In the genomic region with DNA sequence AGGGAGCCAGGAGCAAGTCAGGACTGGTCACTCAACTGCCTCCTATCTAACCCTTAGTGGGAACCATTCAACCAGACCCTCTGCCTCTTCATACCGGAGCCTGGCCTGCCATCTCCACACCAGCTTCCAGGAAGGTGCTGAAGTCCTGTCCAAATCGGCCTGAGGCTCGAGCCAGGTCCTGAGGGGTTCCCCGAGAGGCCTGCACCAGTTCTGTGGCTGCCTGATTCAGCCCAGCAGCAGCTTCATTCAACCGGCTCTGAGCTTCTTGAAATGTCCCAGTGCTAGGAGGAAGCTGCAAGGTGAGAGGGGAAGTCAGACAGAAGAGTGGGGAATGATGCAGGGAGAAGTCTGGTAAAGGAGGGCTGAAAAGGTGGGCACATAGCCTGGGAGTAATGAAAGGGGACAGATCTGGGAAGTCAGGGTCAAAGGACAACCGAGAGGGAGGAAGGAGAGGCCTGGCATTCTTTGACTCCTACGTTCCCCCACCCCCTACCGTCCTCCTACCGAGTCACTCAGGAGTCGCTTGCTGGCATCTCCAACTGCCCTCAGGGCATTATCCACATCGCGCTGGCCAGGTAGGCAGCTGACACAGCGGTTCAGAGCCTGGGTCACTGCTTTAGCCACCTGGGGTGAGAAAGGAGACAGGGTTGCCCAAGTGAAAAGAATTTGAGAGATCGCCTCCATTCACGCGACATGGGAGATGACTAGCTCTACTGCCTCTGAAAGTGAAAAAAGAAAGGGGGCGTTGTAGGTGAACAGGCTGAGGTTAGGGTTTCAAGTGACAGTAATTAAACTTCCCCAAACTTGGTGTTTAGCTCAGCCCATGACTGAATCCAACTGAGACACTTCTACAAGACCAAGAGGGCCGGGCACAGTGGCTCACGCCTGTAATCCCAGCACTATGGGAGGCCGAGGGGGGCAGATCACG, we compare ENCODE assay signal across 19 cellular contexts. TPM values are rescaled to one million over a fixed set of nuclear protein-coding genes. Genes with fewer than 3 reads are reported as not detected.
DNase-seq lines count a peak whose midpoint lies in the region; ATAC-seq, FAIRE-seq and TF ChIP-seq lines count a peak whose summit lies in the region.
"Had no signal": no experiment of that assay in that cellular context is flagged by ENCODE, and none has a peak within 500 bp of the region (broad histone marks: within the 10 kb centered on the region; RNA-seq: fewer than 3 reads in every experiment).

No MANE protein-coding gene starts in this region.

- no peaks in the 10 kb centered on the region for H3K4me1 ChIP-seq in psoas muscle
- H3K4me1 ChIP-seq: transverse colon had no signal

- H3K9me3 ChIP-seq in psoas muscle, result no peaks in the 10 kb centered on the region
- H3K9me3 ChIP-seq: transverse colon had no signal

- H3K27me3 ChIP-seq in psoas muscle (ENCODE audit: insufficient read depth in 3 of 3, low read length in 2 of 3), result no peaks in the 10 kb centered on the region
- H3K27me3 ChIP-seq: transverse colon had no signal

- H3K36me3 ChIP-seq in psoas muscle (ENCODE audit: insufficient read depth in 1 of 2, low read depth in 1 of 2), result peaks cover 28 to 99% of the 10 kb centered on the region in 2 donors

- intact Hi-C loops in psoas muscle (cut with DNase I), result no loop called here

- H3K27ac ChIP-seq in RWPE1 (peak overlapping the region; percentile 24), psoas muscle (no peak overlapping the region)
- H3K27ac ChIP-seq: transverse colon, VCaP had no signal

- TF ChIP-seq CTCF in RWPE1 (conservative IDR thresholded peaks at IDR 0.05; ENCODE audit: low read depth) (no peak), psoas muscle (IDR thresholded peaks at IDR 0.05) (no peak)

- FAIRE-seq in GM12891 (lab: Jason Lieb, UNC), result peak; percentile 52

- WGBS in psoas muscle, 3 donors, result 87 to 88% (median 87%) methylated on average over 21 of the region's 21 CpGs

- CTCF ChIA-PET in RWPE1 (lab: Yijun Ruan, JAX), result interaction anchor here (1.5 to 1.6 kb wide), 2 partner anchors 15 to 54 kb away, joined by 7 to 11 read pairs; partner anchors contain the start of genes CCDC107 and RMRP

- POLR2A ChIA-PET in RWPE1 (lab: Yijun Ruan, JAX; ENCODE audit: low non-redundant PET), result no interaction called here

- no peak for TF ChIP-seq POLR2A in GM12891 (IDR thresholded peaks at IDR 0.05; ENCODE audit: low read depth, low read length)

- no peak overlapping the region for H3K4me3 ChIP-seq in psoas muscle
- H3K4me3 ChIP-seq: transverse colon had no signal

- ATAC-seq in psoas muscle, result no peak

- DNase-seq in ELF-1 (ENCODE audit: low read depth, low spot score) (peak; percentile 71), GM12891 (ENCODE audit: insufficient read length, low spot score) (peak; percentile 54), RWPE1 (ENCODE audit: low spot score) (no peak), mesenteric fat pad (ENCODE audit: low spot score) (peak; percentile 85), NCI-H2107 treated with DMSO at 0.1 percent for 48 hours (lab: John Stamatoyannopoulos, UW; ENCODE audit: unreplicated experiment) (no peak), activated gamma-delta T cell (lab: John Stamatoyannopoulos, UW) (no peak), psoas muscle (no peak), NCI-H1436 (lab: John Stamatoyannopoulos, UW) (no peak)
- DNase-seq: activated naive CD4-positive, alpha-beta T cell treated with anti-CD3 and anti-CD28 coated beads, Interleukin-2, amount 50 U/mL, for 16 hours; dermis blood vessel endothelial cell; erythroblast; GF-D8; Karpas-422; NCI-H1417; stimulated activated CD4-positive, alpha-beta T cell treated with anti-CD3 and anti-CD28 coated beads, Interleukin-4, amount 100 ng/mL, for 24 hours; stimulated activated CD8-positive, alpha-beta memory T cell treated with anti-CD3 and anti-CD28 coated beads, Interleukin-4, amount 100 ng/mL, for 48 hours; SW 1271; transverse colon had no signal

TF ChIP-seq in GM12891, 5 proteins besides CTCF, POLR2A, EP300 and RAD21:
- no peak for TF ChIP-seq POU2F2 (IDR thresholded peaks at IDR 0.05; ENCODE audit: low read depth, low read length)
- no peak for TF ChIP-seq SPI1 (IDR thresholded peaks at IDR 0.05; ENCODE audit: low read depth, low read length)
- TF ChIP-seq PAX5 (IDR thresholded peaks at IDR 0.05; ENCODE audit: insufficient read depth, low read length, severe bottlenecking), result no peak
- TF ChIP-seq TAF1 (IDR thresholded peaks at IDR 0.05; ENCODE audit: low read depth, low read length), result no peak
- TF ChIP-seq POLR2AphosphoS5 (IDR thresholded peaks at IDR 0.05; ENCODE audit: low read depth, low read length), result no peak

RNA-seq across cellular contexts. Expression of gene TLN1, which starts 20.2 kb away (rescaled TPM):
- polyA plus RNA-seq in GM12891 (2012; ENCODE audit: low read depth, missing spikeins), result 127 TPM
- 622 TPM for total RNA-seq in mesenteric fat pad
- total RNA-seq in psoas muscle, result 100 to 1,000 TPM; 146 to 212 (median 152) TPM
- 100 to 1,000 TPM in 1 of 3 donors, 10 to 100 TPM in 2; 88.2 to 320 (median 96.5) TPM for polyA plus RNA-seq in psoas muscle

RNA-seq across cellular contexts. Expression of gene CREB3, which starts 20.7 kb away (rescaled TPM):
- polyA plus RNA-seq in GM12891 (2012; ENCODE audit: low read depth, missing spikeins), result 24.1 TPM
- total RNA-seq in mesenteric fat pad, result 42.5 TPM
- 10 to 100 TPM; 16.1 to 22.4 (median 20.5) TPM for total RNA-seq in psoas muscle
- polyA plus RNA-seq in psoas muscle, result 10 to 100 TPM; 20.9 to 55.1 (median 27.8) TPM

RNA-seq across cellular contexts. Expression of gene TPM2, which starts 22.0 kb away (rescaled TPM):
- polyA plus RNA-seq in GM12891 (2012; ENCODE audit: low read depth, missing spikeins), result 142 TPM
- total RNA-seq in mesenteric fat pad (244 TPM), psoas muscle (over 10,000 TPM in 1 of 4 donors, 1,000 to 10,000 TPM in 3; 6,047 to 11,456 (median 7,939) TPM)
- polyA plus RNA-seq in psoas muscle, result over 10,000 TPM in 2 of 3 donors, 1,000 to 10,000 TPM in 1; 6,654 to 16,334 (median 13,470) TPM

RNA-seq across cellular contexts. Expression of gene GBA2, which starts 37.3 kb away (rescaled TPM):
- polyA plus RNA-seq in GM12891 (2012; ENCODE audit: low read depth, missing spikeins), result 25.5 TPM
- total RNA-seq in mesenteric fat pad (54.5 TPM), psoas muscle (10 to 100 TPM; 36.1 to 83.6 (median 50.1) TPM)
- 100 to 1,000 TPM in 1 of 3 donors, 10 to 100 TPM in 2; 47.0 to 107 (median 47.4) TPM for polyA plus RNA-seq in psoas muscle

RNA-seq across cellular contexts. Expression of gene RGP1, which starts 37.3 kb away (rescaled TPM):
- 5.0 TPM for polyA plus RNA-seq in GM12891 (2012; ENCODE audit: low read depth, missing spikeins)
- total RNA-seq in mesenteric fat pad (25.0 TPM), psoas muscle (10 to 100 TPM; 32.3 to 51.0 (median 37.4) TPM)
- 10 to 100 TPM; 10.7 to 34.6 (median 24.0) TPM for polyA plus RNA-seq in psoas muscle

Comparison
In these comparisons a context has a peak if more than half of its experiments do, and no peak if none do; other contexts are left out.
1. DNase-seq: peak in ELF-1 (single experiment), GM12891 (single experiment) and mesenteric fat pad (single experiment); none in RWPE1 (single experiment), NCI-H2107 treated with DMSO at 0.1 percent for 48 hours (single experiment), activated gamma-delta T cell (single experiment), psoas muscle (0 of 2) and NCI-H1436 (single experiment).
2. RNA of gene TPM2, which starts 22.0 kb away (total RNA-seq): 6,047 to 11,456 TPM in psoas muscle; 244 TPM in mesenteric fat pad (single experiment); every median in the first group is over 10 times any median in the second.